In genomic region chr15:61314443-61314842, GRCh38 we compare ENCODE assay signal across 25 cellular contexts.
"Had no signal": no experiment of that assay in that cellular context is flagged by ENCODE, and none has a peak within 500 bp of the region (broad histone marks: within the 10 kb centered on the region; RNA-seq: fewer than 3 reads in every experiment).

No MANE protein-coding gene starts in this region.

- H3K4me1 ChIP-seq: Peyer's patch had no signal

- H3K27ac ChIP-seq: HL-60, KMS-11, PC-9, Peyer's patch had no signal

- DNase-seq: Kasumi-1, MV-4-11, NCI-H1048, NCI-H1105, NCI-H1417, NCI-H1436 treated with DMSO at 0.1 percent for 48 hours, NCI-H1694, NCI-H187 treated with DMSO at 0.1 percent for 48 hours, NCI-H2081, NCI-H2107, NCI-H2227 treated with DMSO at 0.1 percent for 48 hours, NCI-H524, NCI-H526 treated with DMSO at 0.1 percent for 48 hours, NCI-H748 treated with DMSO at 0.1 percent for 48 hours, OCI-M1, PC-9, Peyer's patch, RPMI8226, SHP77, SK-N-SH, SW 1271, T-cell had no signal

- H3K36me3 ChIP-seq: Peyer's patch had no signal

- H3K27me3 ChIP-seq: Peyer's patch had no signal

- H3K9me3 ChIP-seq: Peyer's patch, SK-N-SH had no signal

- H3K4me3 ChIP-seq: K562, PC-9, Peyer's patch had no signal

- ATAC-seq: K562, T-cell had no signal
